ENCODE assay signal across 14 cellular contexts in genomic region chr5:40675396-40676133, GRCh38. TPM values are rescaled to one million over a fixed set of nuclear protein-coding genes. Genes with fewer than 3 reads are reported as not detected.
A peak's percentile ranks its signal among the peaks of the same experiment; 100 is the strongest.
DNase-seq lines count a peak whose midpoint lies in the region; ATAC-seq and TF ChIP-seq lines count a peak whose summit lies in the region.
"Had no signal": no experiment of that assay in that cellular context is flagged by ENCODE, and none has a peak within 500 bp of the region (broad histone marks: within the 10 kb centered on the region; RNA-seq: fewer than 3 reads in every experiment).

No MANE protein-coding gene starts in this region.

- TF ChIP-seq POLR2A in transverse colon (IDR thresholded peaks at IDR 0.05), result no peak

- no peak overlapping the region for H3K9ac ChIP-seq in smooth muscle cell (ENCODE audit: low read depth)
- H3K9ac ChIP-seq: GM23248 had no signal

- TF ChIP-seq CTCF in smooth muscle cell (IDR thresholded peaks at IDR 0.05; ENCODE audit: borderline replicate concordance, insufficient read depth, poor library complexity, severe bottlenecking) (no peak), transverse colon (IDR thresholded peaks at IDR 0.05) (no peak)

- no peaks in the 10 kb centered on the region for H3K27me3 Mint-ChIP-seq in activated naive CD8-positive, alpha-beta T cell
- no peaks in the 10 kb centered on the region for H3K27me3 Mint-ChIP-seq in stimulated activated naive CD8-positive, alpha-beta T cell treated with anti-CD3 and anti-CD28 coated beads, Interleukin-15, amount 100 ng/mL, for 72 hours
- H3K27me3 Mint-ChIP-seq: dendritic cell treated with granulocyte-macrophage colony-stimulating factor and Interleukin-4, amounts not matched to agents 40 ng/mL and 50 ng/mL, for 4 days had no signal

- H3K27ac Mint-ChIP-seq in activated naive CD8-positive, alpha-beta T cell, result peak overlapping the region; percentile 88
- H3K27ac Mint-ChIP-seq in stimulated activated naive CD8-positive, alpha-beta T cell treated with anti-CD3 and anti-CD28 coated beads, Interleukin-15, amount 100 ng/mL, for 72 hours, result peak overlapping the region; percentile 93 to 97

- H3K4me3 Mint-ChIP-seq in activated naive CD8-positive, alpha-beta T cell, result peak overlapping the region; percentile 20
- H3K4me3 Mint-ChIP-seq in stimulated activated naive CD8-positive, alpha-beta T cell treated with anti-CD3 and anti-CD28 coated beads, Interleukin-15, amount 100 ng/mL, for 72 hours, result peak overlapping the region; percentile 47 to 57
- H3K4me3 Mint-ChIP-seq: dendritic cell treated with granulocyte-macrophage colony-stimulating factor and Interleukin-4, amounts not matched to agents 40 ng/mL and 50 ng/mL, for 4 days had no signal

- H3F3A ChIP-seq in smooth muscle cell (ENCODE audit: low read depth), result no peaks in the 10 kb centered on the region

- H3K4me3 ChIP-seq in smooth muscle cell, result no peak overlapping the region
- no peak overlapping the region for H3K4me3 ChIP-seq in transverse colon
- H3K4me3 ChIP-seq: GM23248 had no signal

- peak; percentile 37 for DNase-seq in stimulated activated CD4-positive, alpha-beta T cell treated with anti-CD3 and anti-CD28 coated beads, Interleukin-15, amount 100 ng/mL, for 24 hours
- no peak for DNase-seq in stimulated activated CD4-positive, alpha-beta T cell treated with anti-CD3 and anti-CD28 coated beads, Interleukin-4, amount 100 ng/mL, for 1 hour
- DNase-seq in NOMO-1 treated with DMSO at 0.1 percent for 48 hours (lab: John Stamatoyannopoulos, UW; ENCODE audit: unreplicated experiment) (peak; percentile 24), smooth muscle cell (lab: John Stamatoyannopoulos, UW; ENCODE audit: unreplicated experiment) (no peak), transverse colon (no peak), NCI-H2029 treated with DMSO at 0.1 percent for 48 hours (lab: John Stamatoyannopoulos, UW) (no peak)
- peak in 1 of 2 donors; percentile 54 for DNase-seq in stimulated activated naive CD8-positive, alpha-beta T cell treated with anti-CD3 and anti-CD28 coated beads, Interleukin-15, amount 100 ng/mL, for 72 hours
- DNase-seq: aorta, DMS79 treated with DMSO at 0.1 percent for 48 hours, GM23248, NCI-H2107, occipital lobe had no signal

- no peak for TF ChIP-seq EP300 in transverse colon (IDR thresholded peaks at IDR 0.05; ENCODE audit: low read depth)

- H3K9me3 ChIP-seq in smooth muscle cell (replicated peaks; ENCODE audit: low read depth) (no peaks in the 10 kb centered on the region), transverse colon (no peaks in the 10 kb centered on the region)

- H3K4me1 ChIP-seq in smooth muscle cell (ENCODE audit: low read depth), result peaks cover 14% of the 10 kb centered on the region
- peaks cover 0 to 26% (median 14%) of the 10 kb centered on the region in 4 donors for H3K4me1 ChIP-seq in transverse colon

- H3K27me3 ChIP-seq in smooth muscle cell (ENCODE audit: low read depth) (peaks cover 62% of the 10 kb centered on the region), transverse colon (no peaks in the 10 kb centered on the region)

- peaks cover 74% of the 10 kb centered on the region for H3K4me1 Mint-ChIP-seq in activated naive CD8-positive, alpha-beta T cell (ENCODE audit: low read depth)
- H3K4me1 Mint-ChIP-seq in stimulated activated naive CD8-positive, alpha-beta T cell treated with anti-CD3 and anti-CD28 coated beads, Interleukin-15, amount 100 ng/mL, for 72 hours, result peaks cover 71% of the 10 kb centered on the region

- ATAC-seq in stimulated activated naive CD8-positive, alpha-beta T cell treated with anti-CD3 and anti-CD28 coated beads, Interleukin-15, amount 100 ng/mL, for 72 hours, result peak; percentile 54

- H4K20me1 ChIP-seq in smooth muscle cell (ENCODE audit: low read depth), result no peaks in the 10 kb centered on the region

- H3K36me3 Mint-ChIP-seq in activated naive CD8-positive, alpha-beta T cell, result peaks cover 3% of the 10 kb centered on the region

- intact Hi-C loops in transverse colon (cut with DNase I; ENCODE audit: low total_unique reads), result no loop called here

- in situ Hi-C loops in transverse colon (cut with MboI; ENCODE audit: low pct_ligation_motif_present in 1 of 4, low pct_unique_long_range_greater_than_20kb in 1 of 4, low sequenced_read_pairs in 3 of 4), result loop anchor here in 1 of 4 donors (25.0 kb wide), 1 partner anchor 288 kb away; no protein-coding TSS in a partner anchor

- no peak overlapping the region for H2AFZ ChIP-seq in smooth muscle cell (ENCODE audit: low read depth)
- H2AFZ ChIP-seq: GM23248 had no signal

- H3K27ac ChIP-seq in smooth muscle cell (ENCODE audit: low read depth) (no peak overlapping the region), transverse colon (peak overlapping the region in 1 of 4 donors; percentile 96)
- H3K27ac ChIP-seq: GM23248 had no signal

- no peaks in the 10 kb centered on the region for H3K79me2 ChIP-seq in smooth muscle cell (ENCODE audit: low read depth)

- H3K36me3 ChIP-seq in smooth muscle cell (ENCODE audit: low read depth) (no peaks in the 10 kb centered on the region), transverse colon (no peaks in the 10 kb centered on the region)

- no peak overlapping the region for H3K4me2 ChIP-seq in smooth muscle cell

- WGBS in smooth muscle cell (ENCODE audit: low lambda C conversion rate), result 95% methylated on average over 7 of the region's 7 CpGs
- WGBS in transverse colon (ENCODE audit: low coverage in 1 of 2), 2 donors, result 81 to 88% methylated on average over 5 to 7 of the region's 7 CpGs

- H3K9me3 Mint-ChIP-seq in activated naive CD8-positive, alpha-beta T cell (ENCODE audit: low read depth), result no peaks in the 10 kb centered on the region
- no peaks in the 10 kb centered on the region for H3K9me3 Mint-ChIP-seq in stimulated activated naive CD8-positive, alpha-beta T cell treated with anti-CD3 and anti-CD28 coated beads, Interleukin-15, amount 100 ng/mL, for 72 hours
- H3K9me3 Mint-ChIP-seq: dendritic cell treated with granulocyte-macrophage colony-stimulating factor and Interleukin-4, amounts not matched to agents 40 ng/mL and 50 ng/mL, for 4 days had no signal

RNA-seq across cellular contexts. Expression of gene PTGER4, which starts 4.2 kb away (rescaled TPM):
- total RNA-seq in smooth muscle cell, result 0.31 and 1.0 TPM in 2 replicates
- polyA plus RNA-seq in smooth muscle cell, result 0.27 and 1.5 TPM in 2 replicates
- total RNA-seq in transverse colon, result 100 to 1,000 TPM in 3 of 4 donors, 10 to 100 TPM in 1; 39.6 to 127 (median 105) TPM
- total RNA-seq: GM23248 had no signal

Comparison
In these comparisons a context has a peak if more than half of its experiments do, and no peak if none do; other contexts are left out.
1. DNase-seq: peak in stimulated activated CD4-positive, alpha-beta T cell treated with anti-CD3 and anti-CD28 coated beads, Interleukin-15, amount 100 ng/mL, for 24 hours (single experiment) and NOMO-1 treated with DMSO at 0.1 percent for 48 hours (single experiment); none in stimulated activated CD4-positive, alpha-beta T cell treated with anti-CD3 and anti-CD28 coated beads, Interleukin-4, amount 100 ng/mL, for 1 hour (single experiment), smooth muscle cell (single experiment), transverse colon (single experiment) and NCI-H2029 treated with DMSO at 0.1 percent for 48 hours (single experiment).
2. RNA of gene PTGER4, which starts 4.2 kb away (total RNA-seq): 39.6 to 127 TPM in transverse colon; 0.31 to 1.0 TPM in smooth muscle cell; every median in the first group is over 10 times any median in the second.